16 cellular contexts compared by ENCODE assay signal in the genomic region with DNA sequence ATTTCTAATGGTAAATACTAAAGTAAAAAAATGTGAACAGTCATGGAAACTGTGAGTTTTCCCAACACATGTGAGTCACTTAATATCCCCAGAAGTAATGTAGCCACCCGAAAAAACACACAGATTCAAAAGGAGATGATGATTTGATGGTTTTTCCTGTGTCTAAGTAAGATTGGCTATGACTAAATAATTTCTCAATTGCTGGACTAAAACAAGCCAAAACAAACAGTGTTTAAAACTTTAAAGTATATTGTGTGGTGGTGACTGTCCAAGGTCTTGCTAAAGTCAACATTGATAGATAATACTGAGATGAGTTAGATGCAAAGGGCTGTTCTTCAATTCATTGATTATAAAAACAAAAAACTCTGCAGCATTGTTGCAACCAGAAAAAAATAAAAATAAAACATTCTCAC.
A peak's percentile ranks its signal among the peaks of the same experiment; 100 is the strongest.
DNase-seq lines count a peak whose midpoint lies in the region; ATAC-seq and TF ChIP-seq lines count a peak whose summit lies in the region.
"Had no signal": no experiment of that assay in that cellular context is flagged by ENCODE, and none has a peak within 500 bp of the region (broad histone marks: within the 10 kb centered on the region; RNA-seq: fewer than 3 reads in every experiment).

No MANE protein-coding gene starts in this region.

- no peak overlapping the region for H2BK20ac ChIP-seq in IMR-90 (ENCODE audit: low read depth, low read length)

- no peak overlapping the region for H2AK9ac ChIP-seq in IMR-90 (replicated peaks; ENCODE audit: low read depth, low read length, poor library complexity)

- TF ChIP-seq RAD21 in IMR-90 (IDR thresholded peaks at IDR 0.05; ENCODE audit: low read length): no peak

- TF ChIP-seq POLR2A in IMR-90 (IDR thresholded peaks at IDR 0.05; ENCODE audit: low read depth, low read length): no peak

- peaks cover 3% of the 10 kb centered on the region; the same call in 1 of the 2 replicates for H3K4me1 ChIP-seq in IMR-90 (ENCODE audit: control insufficient read depth, insufficient read depth, low read length)
- peaks cover 45% of the 10 kb centered on the region for H3K4me1 ChIP-seq in smooth muscle cell (ENCODE audit: low read depth)
- H3K4me1 ChIP-seq: esophagus squamous epithelium, thyroid gland had no signal

- intact Hi-C loops in IMR-90 (cut with micrococcal nuclease): no loop called here

- H4K8ac ChIP-seq in IMR-90 (ENCODE audit: low read depth in 2 of 2, low read length in 2 of 2): no peak overlapping the region

- dilution Hi-C loops in IMR-90 (cut with HindIII; ENCODE audit: low sequenced_read_pairs, unreplicated experiment): no loop called here

- no peaks in the 10 kb centered on the region for H3K9me3 ChIP-seq in IMR-90 (ENCODE audit: control insufficient read depth, insufficient read depth, low read length)
- no peaks in the 10 kb centered on the region for H3K9me3 ChIP-seq in smooth muscle cell (replicated peaks; ENCODE audit: low read depth)
- no peaks in the 10 kb centered on the region for H3K9me3 ChIP-seq in MG63
- H3K9me3 ChIP-seq: Caco-2, esophagus squamous epithelium, thyroid gland had no signal

- CTCF ChIA-PET in IMR-90 (lab: Yijun Ruan, JAX): no interaction called here

- BruUV-seq in IMR-90 (replicated peaks; lab: Mats Ljungman, UMichigan): no TSS peak

- no peak overlapping the region for H3K23ac ChIP-seq in IMR-90 (ENCODE audit: low read depth, low read length)

- no peak overlapping the region for H3K14ac ChIP-seq in IMR-90 (replicated peaks; ENCODE audit: low read depth, low read length)

- POLR2A ChIA-PET in IMR-90 (lab: Charles Lee; ENCODE audit: unreplicated experiment): no interaction called here

- no peak overlapping the region for H3K18ac ChIP-seq in IMR-90 (ENCODE audit: low read depth, low read length)

- H3K79me2 ChIP-seq in smooth muscle cell (ENCODE audit: low read depth): no peaks in the 10 kb centered on the region

- H3K36me3 ChIP-seq in IMR-90 (ENCODE audit: control insufficient read depth, insufficient read depth, low read length) (no peaks in the 10 kb centered on the region), smooth muscle cell (ENCODE audit: low read depth) (no peaks in the 10 kb centered on the region), MG63 (no peaks in the 10 kb centered on the region)
- H3K36me3 ChIP-seq: esophagus squamous epithelium, thyroid gland had no signal

- H3K9me1 ChIP-seq in IMR-90 (ENCODE audit: insufficient read depth, low read length): no peaks in the 10 kb centered on the region; the same call in 1 of the 2 replicates

- in situ Hi-C loops in IMR-90 (cut with MboI; ENCODE audit: low sequenced_read_pairs): no loop called here
- in situ Hi-C loops in astrocyte of the spinal cord (cut with HindIII; ENCODE audit: low sequenced_read_pairs): no loop called here

- TF ChIP-seq CTCF in IMR-90 (conservative IDR thresholded peaks at IDR 0.05; ENCODE audit: low read depth, low read length) (no peak), astrocyte of the spinal cord (IDR thresholded peaks at IDR 0.05; ENCODE audit: low read depth, low read length) (no peak), smooth muscle cell (IDR thresholded peaks at IDR 0.05; ENCODE audit: borderline replicate concordance, insufficient read depth, poor library complexity, severe bottlenecking) (no peak)

- H3K27me3 ChIP-seq in IMR-90 (ENCODE audit: control insufficient read depth, insufficient read depth, low read length) (no peaks in the 10 kb centered on the region), smooth muscle cell (ENCODE audit: low read depth) (no peaks in the 10 kb centered on the region), MG63 (no peaks in the 10 kb centered on the region)
- H3K27me3 ChIP-seq: esophagus squamous epithelium, thyroid gland had no signal

- H3K4me2 ChIP-seq in IMR-90 (ENCODE audit: low read depth, low read length) (no peak overlapping the region), smooth muscle cell (peak overlapping the region; percentile 49)

- ATAC-seq in IMR-90 (ENCODE audit: low read depth) (peak; percentile 93), GM21447 (IDR thresholded peaks at IDR 0.05; ENCODE audit: unreplicated experiment) (no peak)
- ATAC-seq: T-helper 17 cell had no signal

- H2BK15ac ChIP-seq in IMR-90 (ENCODE audit: low read depth, low read length): no peak overlapping the region

- H3K79me1 ChIP-seq in IMR-90 (ENCODE audit: low read depth in 1 of 2, low read length in 2 of 2): peaks cover 0 to 4% of the 10 kb centered on the region in 2 experiments; a peak in 1 of 4 replicates

- H3K9ac ChIP-seq in IMR-90 (ENCODE audit: low read depth, low read length): no peak overlapping the region
- H3K9ac ChIP-seq in smooth muscle cell (ENCODE audit: low read depth): no peak overlapping the region

- H2BK120ac ChIP-seq in IMR-90 (ENCODE audit: low read depth, low read length): no peak overlapping the region

- H3F3A ChIP-seq in smooth muscle cell (ENCODE audit: low read depth): no peaks in the 10 kb centered on the region

- DNase-seq in IMR-90: peak; percentile 97
- peak; percentile 97 for DNase-seq in astrocyte of the spinal cord (ENCODE audit: low read depth, low spot score)
- DNase-seq in glomerular visceral epithelial cell (ENCODE audit: extremely low spot score): peak; percentile 33
- DNase-seq in smooth muscle cell (lab: John Stamatoyannopoulos, UW; ENCODE audit: unreplicated experiment): no peak
- no peak for DNase-seq in MG63
- no peak for DNase-seq in anterior cingulate cortex (lab: John Stamatoyannopoulos, UW)
- DNase-seq: activated effector memory CD4-positive, alpha-beta T cell treated with Interleukin-2 at 50 U/mL for 16 hours; Caco-2; cerebellar nuclear complex; esophagus squamous epithelium; islet precursor cell; NCI-H2171 treated with DMSO at 0.1 percent for 48 hours; OCI-M1; T-helper 17 cell; thyroid gland had no signal

- no peak overlapping the region for H3K27ac ChIP-seq in IMR-90 (ENCODE audit: insufficient read depth, low read length)
- peak overlapping the region; percentile 93 for H3K27ac ChIP-seq in smooth muscle cell (ENCODE audit: low read depth)
- H3K27ac ChIP-seq: esophagus squamous epithelium, thyroid gland had no signal

- H2BK5ac ChIP-seq in IMR-90 (ENCODE audit: low read depth, low read length, poor library complexity, severe bottlenecking): no peak overlapping the region

- no peak overlapping the region for H4K5ac ChIP-seq in IMR-90 (ENCODE audit: low read depth, low read length)

- no peak overlapping the region for H3K56ac ChIP-seq in IMR-90 (ENCODE audit: extremely low read depth, insufficient read depth, low read length)

- no peak overlapping the region for H2AFZ ChIP-seq in IMR-90 (replicated peaks; ENCODE audit: low read length, poor library complexity)
- no peak overlapping the region for H2AFZ ChIP-seq in smooth muscle cell (ENCODE audit: low read depth)

- no peak overlapping the region for H2AK5ac ChIP-seq in IMR-90 (ENCODE audit: low read depth, low read length)

- H4K20me1 ChIP-seq in IMR-90 (ENCODE audit: insufficient read depth, low read length): no peaks in the 10 kb centered on the region
- no peaks in the 10 kb centered on the region for H4K20me1 ChIP-seq in smooth muscle cell (ENCODE audit: low read depth)

- WGBS in IMR-90 (ENCODE audit: extremely low coverage in 2 of 2, insufficient read length in 1 of 2), 2 experiments: no CpG with 5 or more reads among the region's 1 CpG
- WGBS in smooth muscle cell (ENCODE audit: low lambda C conversion rate): 24% methylated on average over 1 of the region's 1 CpG

- no peak overlapping the region for H3K4me3 ChIP-seq in IMR-90 (ENCODE audit: insufficient read depth, low read depth, low read length)
- H3K4me3 ChIP-seq in astrocyte of the spinal cord (ENCODE audit: low read depth, low read length): no peak overlapping the region
- no peak overlapping the region for H3K4me3 ChIP-seq in smooth muscle cell
- H3K4me3 ChIP-seq in MG63: no peak overlapping the region
- H3K4me3 ChIP-seq: esophagus squamous epithelium, thyroid gland had no signal

- H3K4ac ChIP-seq in IMR-90 (ENCODE audit: low read depth, low read length): no peak overlapping the region

- no peak overlapping the region for H4K91ac ChIP-seq in IMR-90 (ENCODE audit: insufficient read depth, low read depth, low read length)

TF ChIP-seq in IMR-90, 13 proteins besides CTCF, POLR2A, EP300 and RAD21:
- TF ChIP-seq MXI1 (IDR thresholded peaks at IDR 0.05; ENCODE audit: borderline replicate concordance, low read depth, low read length) (no peak), MAZ (IDR thresholded peaks at IDR 0.05; ENCODE audit: borderline replicate concordance, low read depth, low read length) (no peak), BHLHE40 (IDR thresholded peaks at IDR 0.05; ENCODE audit: low read depth, low read length) (0 out of 2 replicates have a peak, but pooled peaks have one; percentile 18), CEBPB (IDR thresholded peaks at IDR 0.05; ENCODE audit: low read depth, low read length) (peak; percentile 88), FOS (IDR thresholded peaks at IDR 0.05; ENCODE audit: low read depth, low read length) (peak; percentile 70), NFE2L2 (IDR thresholded peaks at IDR 0.05; ENCODE audit: low read depth, low read length) (peak; percentile 92)
- TF ChIP-seq, protein P1, sequence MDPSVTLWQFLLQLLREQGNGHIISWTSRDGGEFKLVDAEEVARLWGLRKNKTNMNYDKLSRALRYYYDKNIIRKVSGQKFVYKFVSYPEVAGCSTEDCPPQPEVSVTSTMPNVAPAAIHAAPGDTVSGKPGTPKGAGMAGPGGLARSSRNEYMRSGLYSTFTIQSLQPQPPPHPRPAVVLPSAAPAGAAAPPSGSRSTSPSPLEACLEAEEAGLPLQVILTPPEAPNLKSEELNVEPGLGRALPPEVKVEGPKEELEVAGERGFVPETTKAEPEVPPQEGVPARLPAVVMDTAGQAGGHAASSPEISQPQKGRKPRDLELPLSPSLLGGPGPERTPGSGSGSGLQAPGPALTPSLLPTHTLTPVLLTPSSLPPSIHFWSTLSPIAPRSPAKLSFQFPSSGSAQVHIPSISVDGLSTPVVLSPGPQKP (IDR thresholded peaks at IDR 0.05; ENCODE audit: borderline replicate concordance, low read depth, low read length): no peak
TF ChIP-seq in IMR-90: peak in this region for 4.

Comparison
In these comparisons a context has a peak if more than half of its experiments do, and no peak if none do; other contexts are left out.
1. DNase-seq: peak in IMR-90 (single experiment), astrocyte of the spinal cord (single experiment) and glomerular visceral epithelial cell (single experiment); none in smooth muscle cell (single experiment), MG63 (single experiment) and anterior cingulate cortex (0 of 58).